In genomic region chr16:88421871-88422433, GRCh38 we compare ENCODE assay signal across 32 cellular contexts. TPM values are rescaled to one million over a fixed set of nuclear protein-coding genes. Genes with fewer than 3 reads are reported as not detected.
"Had no signal": no experiment of that assay in that cellular context is flagged by ENCODE, and none has a peak within 500 bp of the region (broad histone marks: within the 10 kb centered on the region; RNA-seq: fewer than 3 reads in every experiment).

No MANE protein-coding gene starts in this region.

- H2AFZ ChIP-seq: neural progenitor cell, parathyroid adenoma had no signal

- H3K27ac Mint-ChIP-seq: naive thymus-derived CD4-positive, alpha-beta T cell; nephron; neural progenitor cell; progenitor cell of endocrine pancreas; stimulated activated memory B cell treated with anti-CD40 and anti-IgM and Interleukin-4, amounts not matched to agents 10 μg/mL and 1 μg/mL and 100 μg/mL, for 72 hours; stimulated activated naive CD8-positive, alpha-beta T cell treated with anti-CD3 and anti-CD28 coated beads, Interleukin-15, amount 100 ng/mL, for 72 hours had no signal

- ATAC-seq: naive thymus-derived CD4-positive, alpha-beta T cell; natural killer cell; psoas muscle; right cardiac atrium; sciatic nerve; stimulated activated memory B cell treated with anti-CD40 and anti-IgM and Interleukin-4, amounts not matched to agents 10 μg/mL and 1 μg/mL and 100 μg/mL, for 72 hours; stimulated activated naive CD8-positive, alpha-beta T cell treated with anti-CD3 and anti-CD28 coated beads, Interleukin-15, amount 100 ng/mL, for 72 hours; stimulated activated naive CD8-positive, alpha-beta T cell treated with anti-CD3 and anti-CD28 coated beads, Interleukin-15, Interleukin-2, amounts not matched to agents 100 U/mL and 50 U/mL, for 24 hours had no signal

- H3K4me3 Mint-ChIP-seq: naive thymus-derived CD4-positive, alpha-beta T cell; natural killer cell; nephron; stimulated activated memory B cell treated with anti-CD40 and anti-IgM and Interleukin-4, amounts not matched to agents 10 μg/mL and 1 μg/mL and 100 μg/mL, for 72 hours; stimulated activated naive CD8-positive, alpha-beta T cell treated with anti-CD3 and anti-CD28 coated beads, Interleukin-15, amount 100 ng/mL, for 72 hours had no signal

- H3K27ac ChIP-seq: neural progenitor cell, ovary, parathyroid adenoma, psoas muscle, skin epidermis, spleen, suprapubic skin, testis, tibial artery, upper lobe of left lung, uterus had no signal

- DNase-seq: naive thymus-derived CD4-positive, alpha-beta T cell; natural killer cell; occipital lobe; ovary; posterior cingulate gyrus; psoas muscle; right cardiac atrium; spleen; stimulated activated CD4-positive, alpha-beta T cell treated with anti-CD3 and anti-CD28 coated beads, Interleukin-12 subunit alpha, Interleukin-12 subunit beta, amount 100 ng/mL, for 4 hours; stimulated activated CD4-positive, alpha-beta T cell treated with anti-CD3 and anti-CD28 coated beads, Interleukin-1b, Interleukin-23, amount 100 ng/mL, for 48 hours; stimulated activated CD4-positive, alpha-beta T cell treated with anti-CD3 and anti-CD28 coated beads, Interleukin-4, amount 100 ng/mL, for 1 hour; stimulated activated CD4-positive, alpha-beta T cell treated with anti-CD3 and anti-CD28 coated beads, Interleukin-4, amount 100 ng/mL, for 4 hours; stimulated activated CD8-positive, alpha-beta memory T cell treated with anti-CD3 and anti-CD28 coated beads, Interleukin-4, amount 100 ng/mL, for 48 hours; stimulated activated naive CD4-positive, alpha-beta T cell; stimulated activated naive CD8-positive, alpha-beta T cell treated with anti-CD3 and anti-CD28 coated beads, Interleukin-15, amount 100 ng/mL, for 72 hours; stimulated activated naive CD8-positive, alpha-beta T cell treated with anti-CD3 and anti-CD28 coated beads, Interleukin-15, Interleukin-2, amounts not matched to agents 100 U/mL and 50 U/mL, for 24 hours; substantia nigra; testis; tibial artery; trophoblast cell; uterus had no signal

- H3K4me2 ChIP-seq: neural progenitor cell, smooth muscle cell had no signal

- H3K36me3 ChIP-seq: neural progenitor cell, ovary, spleen, suprapubic skin, tibial artery, upper lobe of left lung, uterus had no signal

- H3K9me3 Mint-ChIP-seq: nephron, neural progenitor cell had no signal

- H3K36me3 Mint-ChIP-seq: naive thymus-derived CD4-positive, alpha-beta T cell; natural killer cell; neural progenitor cell; stimulated activated memory B cell treated with anti-CD40 and anti-IgM and Interleukin-4, amounts not matched to agents 10 μg/mL and 1 μg/mL and 100 μg/mL, for 72 hours had no signal

- H3K4me3 ChIP-seq: neural progenitor cell, ovary, psoas muscle, skin epidermis, smooth muscle cell, spleen, suprapubic skin, testis, tibial artery, upper lobe of left lung, uterus had no signal

- H3K9ac ChIP-seq: neural progenitor cell, parathyroid adenoma had no signal

- H3K79me2 ChIP-seq: parathyroid adenoma had no signal

- H3K4me1 ChIP-seq: neural progenitor cell, parathyroid adenoma, psoas muscle, upper lobe of left lung, uterus had no signal

- H3K27me3 ChIP-seq: neural progenitor cell, ovary, testis, tibial artery, upper lobe of left lung, uterus had no signal

- H3K9me3 ChIP-seq: ovary, psoas muscle, spleen, suprapubic skin, testis, tibial artery, upper lobe of left lung, uterus had no signal

RNA-seq across cellular contexts. Expression of gene ZNF469, which starts 39.2 kb away (rescaled TPM):
- polyA plus RNA-seq: neural cell had no signal
